ENCODE assay signal across 15 cellular contexts in the genomic region with DNA sequence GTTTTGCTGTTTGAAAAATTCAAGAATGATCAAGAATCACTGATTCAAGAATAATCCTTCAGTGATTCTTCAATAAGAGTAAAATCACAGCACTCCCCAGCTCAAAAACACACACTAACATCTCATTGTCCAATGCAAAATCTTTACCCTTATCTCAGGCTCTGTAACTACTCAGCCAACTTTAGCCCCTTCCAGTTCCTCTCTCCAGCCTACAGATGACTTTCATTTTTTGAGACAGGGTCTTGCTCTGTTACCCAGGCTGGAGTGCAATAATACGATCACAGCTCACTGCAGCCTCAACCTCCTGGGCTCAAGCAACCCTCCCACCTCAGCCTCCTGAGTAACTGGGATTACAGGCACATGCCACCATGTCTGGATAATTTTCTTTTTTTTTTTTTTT. TPM values are rescaled to one million over a fixed set of nuclear protein-coding genes. Genes with fewer than 3 reads are reported as not detected.
DNase-seq lines count a peak whose midpoint lies in the region; ATAC-seq, FAIRE-seq and TF ChIP-seq lines count a peak whose summit lies in the region.
"Had no signal": no experiment of that assay in that cellular context is flagged by ENCODE, and none has a peak within 500 bp of the region (broad histone marks: within the 10 kb centered on the region; RNA-seq: fewer than 3 reads in every experiment).

No MANE protein-coding gene starts in this region.

- no peak for TF ChIP-seq EP300 in suprapubic skin (IDR thresholded peaks at IDR 0.05)

- H3K27ac ChIP-seq in keratinocyte (ENCODE audit: control insufficient read depth, insufficient read depth, low read length), result no peak overlapping the region
- H3K27ac ChIP-seq in suprapubic skin, result peak overlapping the region; percentile 11
- H3K27ac ChIP-seq in substantia nigra (ENCODE audit: low read depth, low read length, poor library complexity, severe bottlenecking), result no peak overlapping the region
- H3K27ac ChIP-seq: colonic mucosa had no signal

- H3K27me3 ChIP-seq in keratinocyte (ENCODE audit: control insufficient read depth, extremely low read depth, insufficient read depth, low read length), result no peaks in the 10 kb centered on the region
- H3K27me3 ChIP-seq in suprapubic skin, result no peaks in the 10 kb centered on the region
- H3K27me3 ChIP-seq: colonic mucosa, sigmoid colon had no signal

- no peaks in the 10 kb centered on the region for H3K9me3 ChIP-seq in keratinocyte (ENCODE audit: control insufficient read depth, low read depth, low read length)
- H3K9me3 ChIP-seq in suprapubic skin, result no peaks in the 10 kb centered on the region
- H3K9me3 ChIP-seq: colonic mucosa, sigmoid colon had no signal

- H3K27me3 Mint-ChIP-seq in activated T-cell treated with anti-CD3 and anti-CD28 coated beads, Interleukin-2, amount 50 U/mL, for 4 hours (ENCODE audit: low read depth), result no peaks in the 10 kb centered on the region
- no peaks in the 10 kb centered on the region for H3K27me3 Mint-ChIP-seq in activated T-helper 1 cell treated with anti-CD3 and anti-CD28 coated beads, Interleukin-12 subunit alpha, Interleukin-12 subunit beta, Interleukin-2, Interleukin-4 antibody, amounts not matched to agents 30 ng/mL and 10 ng/mL and 1 ng/mL, durations not matched to agents 14 hours and 24 hours and 36 hours (ENCODE audit: insufficient read depth)

- peak overlapping the region; percentile 22 for H3K4me2 ChIP-seq in keratinocyte (ENCODE audit: control insufficient read depth, extremely low read depth, insufficient read depth, low read depth, low read length)

- peaks cover 5% of the 10 kb centered on the region for H3K9me1 ChIP-seq in keratinocyte (ENCODE audit: control insufficient read depth, extremely low read depth, insufficient read depth, low read length)

- FAIRE-seq in keratinocyte (lab: Jason Lieb, UNC), result no peak

- intact Hi-C loops in activated T-helper 1 cell treated with anti-CD3 and anti-CD28 coated beads, Interleukin-12 subunit alpha, Interleukin-12 subunit beta, Interleukin-2, Interleukin-4 antibody, amounts not matched to agents 30 ng/mL and 10 ng/mL and 1 ng/mL, durations not matched to agents 14 hours and 24 hours and 36 hours (cut with micrococcal nuclease), result no loop called here

- H3K4me3 ChIP-seq in keratinocyte (ENCODE audit: control insufficient read depth in 2 of 3, extremely low read depth in 1 of 3, insufficient read depth in 2 of 3, low read depth in 1 of 3, low read length in 3 of 3) (no peak overlapping the region), suprapubic skin (no peak overlapping the region)
- H3K4me3 ChIP-seq: colonic mucosa, sigmoid colon had no signal

- peak overlapping the region; percentile 85 for H3K27ac Mint-ChIP-seq in activated T-helper 1 cell treated with anti-CD3 and anti-CD28 coated beads, Interleukin-12 subunit alpha, Interleukin-12 subunit beta, Interleukin-2, Interleukin-4 antibody, amounts not matched to agents 30 ng/mL and 10 ng/mL and 1 ng/mL, durations not matched to agents 14 hours and 24 hours and 36 hours

- no peak overlapping the region for H3K9ac ChIP-seq in keratinocyte (ENCODE audit: control insufficient read depth, extremely low read depth, insufficient read depth, low read length)

- peaks cover 35% of the 10 kb centered on the region for H3K36me3 Mint-ChIP-seq in activated T-cell treated with anti-CD3 and anti-CD28 coated beads, Interleukin-2, amount 50 U/mL, for 4 hours (ENCODE audit: insufficient read depth)
- peaks cover 51% of the 10 kb centered on the region for H3K36me3 Mint-ChIP-seq in activated T-helper 1 cell treated with anti-CD3 and anti-CD28 coated beads, Interleukin-12 subunit alpha, Interleukin-12 subunit beta, Interleukin-2, Interleukin-4 antibody, amounts not matched to agents 30 ng/mL and 10 ng/mL and 1 ng/mL, durations not matched to agents 14 hours and 24 hours and 36 hours (ENCODE audit: low read depth)
- H3K36me3 Mint-ChIP-seq: WTC11 had no signal

- peaks cover 20% of the 10 kb centered on the region for H3K4me1 ChIP-seq in keratinocyte (ENCODE audit: control insufficient read depth, extremely low read depth, insufficient read depth, low read length)
- peaks cover 66% of the 10 kb centered on the region for H3K4me1 ChIP-seq in suprapubic skin

- dilution Hi-C loops in keratinocyte (cut with MboI; ENCODE audit: extremely low pct_ligation_motif_present, low sequenced_read_pairs), result no loop called here

- H2AFZ ChIP-seq in keratinocyte (ENCODE audit: control insufficient read depth, low read length), result no peak overlapping the region

- DNase-seq in activated T-cell treated with anti-CD3 and anti-CD28 coated beads, Interleukin-2, amount 50 U/mL, for 4 hours, result no peak
- no peak for DNase-seq in activated T-cell treated with anti-CD3 and anti-CD28 coated beads, Interleukin-2, amount 50 U/mL, for 1 hour
- DNase-seq in activated T-helper 1 cell treated with anti-CD3 and anti-CD28 coated beads, Interleukin-12 subunit alpha, Interleukin-12 subunit beta, Interleukin-2, Interleukin-4 antibody, amounts not matched to agents 30 ng/mL and 10 ng/mL and 1 ng/mL, durations not matched to agents 14 hours and 24 hours and 36 hours (ENCODE audit: low spot score), result no peak
- DNase-seq in keratinocyte (ENCODE audit: low read depth, low spot score), result no peak
- DNase-seq in suprapubic skin (ENCODE audit: low spot score in 2 of 2), result no peak
- DNase-seq in erythroblast (lab: John Stamatoyannopoulos, UW), result no peak
- DNase-seq in substantia nigra (lab: John Stamatoyannopoulos, UW), result no peak
- DNase-seq: amygdala; colonic mucosa; occipital lobe; sigmoid colon; stimulated activated CD4-positive, alpha-beta T cell treated with anti-CD3 and anti-CD28 coated beads, Interleukin-4, amount 100 ng/mL, for 24 hours had no signal

- H4K20me1 ChIP-seq in keratinocyte (ENCODE audit: control insufficient read depth, extremely low read depth, insufficient read depth, low read length), result peaks cover 6% of the 10 kb centered on the region

- TF ChIP-seq CTCF in keratinocyte (optimal IDR thresholded peaks at IDR 0.05 in 1 of 3, IDR thresholded peaks at IDR 0.05 in 1 of 3, conservative IDR thresholded peaks at IDR 0.05 in 1 of 3; ENCODE audit: extremely low read depth in 1 of 3, insufficient read depth in 2 of 3, low read length in 3 of 3) (no peak), suprapubic skin (IDR thresholded peaks at IDR 0.05) (no peak)

- 89% methylated on average over 1 of the region's 1 CpG for WGBS in suprapubic skin

- H3K36me3 ChIP-seq in keratinocyte (ENCODE audit: control insufficient read depth in 2 of 2, extremely low read depth in 1 of 2, insufficient read depth in 2 of 2, low read length in 2 of 2) (no peaks in the 10 kb centered on the region), suprapubic skin (no peaks in the 10 kb centered on the region)
- H3K36me3 ChIP-seq: colonic mucosa, sigmoid colon had no signal

- TF ChIP-seq POLR2A in suprapubic skin (IDR thresholded peaks at IDR 0.05) (no peak), erythroblast (IDR thresholded peaks at IDR 0.05; ENCODE audit: low read length) (no peak)

- no peak for ATAC-seq in activated T-cell treated with anti-CD3 and anti-CD28 coated beads, Interleukin-2, amount 50 U/mL, for 4 hours
- no peak for ATAC-seq in GM18858 (IDR thresholded peaks at IDR 0.05; ENCODE audit: unreplicated experiment)
- ATAC-seq: HCT116, WTC11 had no signal

- H3K4me3 Mint-ChIP-seq in activated T-cell treated with anti-CD3 and anti-CD28 coated beads, Interleukin-2, amount 50 U/mL, for 4 hours, result peak overlapping the region; percentile 1
- H3K4me3 Mint-ChIP-seq in activated T-helper 1 cell treated with anti-CD3 and anti-CD28 coated beads, Interleukin-12 subunit alpha, Interleukin-12 subunit beta, Interleukin-2, Interleukin-4 antibody, amounts not matched to agents 30 ng/mL and 10 ng/mL and 1 ng/mL, durations not matched to agents 14 hours and 24 hours and 36 hours, result peak overlapping the region; percentile 6
- H3K4me3 Mint-ChIP-seq: WTC11 had no signal

- H3K9me3 Mint-ChIP-seq in activated T-cell treated with anti-CD3 and anti-CD28 coated beads, Interleukin-2, amount 50 U/mL, for 4 hours, result no peaks in the 10 kb centered on the region
- H3K9me3 Mint-ChIP-seq in activated T-helper 1 cell treated with anti-CD3 and anti-CD28 coated beads, Interleukin-12 subunit alpha, Interleukin-12 subunit beta, Interleukin-2, Interleukin-4 antibody, amounts not matched to agents 30 ng/mL and 10 ng/mL and 1 ng/mL, durations not matched to agents 14 hours and 24 hours and 36 hours, result no peaks in the 10 kb centered on the region
- H3K9me3 Mint-ChIP-seq: WTC11 had no signal

- peaks cover 76% of the 10 kb centered on the region for H3K4me1 Mint-ChIP-seq in activated T-cell treated with anti-CD3 and anti-CD28 coated beads, Interleukin-2, amount 50 U/mL, for 4 hours (ENCODE audit: low read depth)
- H3K4me1 Mint-ChIP-seq in activated T-helper 1 cell treated with anti-CD3 and anti-CD28 coated beads, Interleukin-12 subunit alpha, Interleukin-12 subunit beta, Interleukin-2, Interleukin-4 antibody, amounts not matched to agents 30 ng/mL and 10 ng/mL and 1 ng/mL, durations not matched to agents 14 hours and 24 hours and 36 hours (ENCODE audit: low read depth), result peaks cover 77% of the 10 kb centered on the region

- peaks cover 82% of the 10 kb centered on the region for H3K79me2 ChIP-seq in keratinocyte (ENCODE audit: control insufficient read depth, insufficient read depth, low read length)

RNA-seq across cellular contexts. Expression of a gene that starts 25.0 kb away (rescaled TPM):
- total RNA-seq in activated T-cell treated with anti-CD3 and anti-CD28 coated beads, Interleukin-2, amount 50 U/mL, for 4 hours, result 100 to 1,000 TPM; 172 to 175 (median 173) TPM
- 240 and 241 TPM in 2 replicates for total RNA-seq in activated T-helper 1 cell treated with anti-CD3 and anti-CD28 coated beads, Interleukin-12 subunit alpha, Interleukin-12 subunit beta, Interleukin-2, Interleukin-4 antibody, amounts not matched to agents 30 ng/mL and 10 ng/mL and 1 ng/mL, durations not matched to agents 14 hours and 24 hours and 36 hours
- 30.6 to 55.8 TPM (median 37.4 TPM) in 3 replicates for polyA plus RNA-seq in keratinocyte
- 36.5 TPM for polyA plus RNA-seq in keratinocyte (2011; ENCODE audit: low read depth)
- polyA plus RNA-seq in keratinocyte (2011; cell fraction: cytosol; rRNA removed), result 40.0 and 43.3 TPM in 2 replicates
- polyA plus RNA-seq in keratinocyte (2011; cell fraction: nucleus; rRNA removed), result 68.3 and 77.9 TPM in 2 replicates
- polyA plus RNA-seq in keratinocyte (2012; ENCODE audit: low replicate concordance), result 44.6 and 57.8 TPM in 2 replicates
- polyA minus RNA-seq in keratinocyte, result 70.0 to 118 TPM (median 78.5 TPM) in 3 replicates
- 59.5 TPM for polyA minus RNA-seq in keratinocyte (2011; cell fraction: cytosol; rRNA and poly(A)+ RNA removed)
- polyA minus RNA-seq in keratinocyte (2011; cell fraction: nucleus; rRNA and poly(A)+ RNA removed), result 45.8 and 80.0 TPM in 2 replicates
- 100 to 1,000 TPM; 144 to 174 (median 152) TPM for total RNA-seq in suprapubic skin

RNA-seq across cellular contexts. Expression of a gene that starts 59.8 kb away (rescaled TPM):
- total RNA-seq in activated T-cell treated with anti-CD3 and anti-CD28 coated beads, Interleukin-2, amount 50 U/mL, for 4 hours, result 1 to 10 TPM in 1 of 3 donors, under 1 TPM in 2; 0.76 to 1.1 (median 0.92) TPM
- total RNA-seq in activated T-helper 1 cell treated with anti-CD3 and anti-CD28 coated beads, Interleukin-12 subunit alpha, Interleukin-12 subunit beta, Interleukin-2, Interleukin-4 antibody, amounts not matched to agents 30 ng/mL and 10 ng/mL and 1 ng/mL, durations not matched to agents 14 hours and 24 hours and 36 hours, result 0.91 and 0.96 TPM in 2 replicates
- polyA plus RNA-seq in keratinocyte, result 172 to 237 TPM (median 190 TPM) in 3 replicates
- polyA plus RNA-seq in keratinocyte (2011; ENCODE audit: low read depth), result 43.7 TPM
- 134 and 236 TPM in 2 replicates for polyA plus RNA-seq in keratinocyte (2011; cell fraction: cytosol; rRNA removed)
- 203 and 264 TPM in 2 replicates for polyA plus RNA-seq in keratinocyte (2011; cell fraction: nucleus; rRNA removed)
- 65.9 and 369 TPM in 2 replicates for polyA plus RNA-seq in keratinocyte (2012; ENCODE audit: low replicate concordance)
- polyA minus RNA-seq in keratinocyte, result 128 to 158 TPM (median 146 TPM) in 3 replicates
- polyA minus RNA-seq in keratinocyte (2011; cell fraction: cytosol; rRNA and poly(A)+ RNA removed), result 419 TPM
- polyA minus RNA-seq in keratinocyte (2011; cell fraction: nucleus; rRNA and poly(A)+ RNA removed), result 148 and 193 TPM in 2 replicates
- 100 to 1,000 TPM; 153 to 224 (median 182) TPM for total RNA-seq in suprapubic skin

Comparison
In these comparisons a context has a peak if more than half of its experiments do, and no peak if none do; other contexts are left out.
1. RNA of a gene that starts 59.8 kb away (total RNA-seq): 153 to 224 TPM in suprapubic skin; 0.91 to 0.96 TPM in activated T-helper 1 cell treated with anti-CD3 and anti-CD28 coated beads, Interleukin-12 subunit alpha, Interleukin-12 subunit beta, Interleukin-2, Interleukin-4 antibody, amounts not matched to agents 30 ng/mL and 10 ng/mL and 1 ng/mL, durations not matched to agents 14 hours and 24 hours and 36 hours and 0.76 to 1.1 TPM in activated T-cell treated with anti-CD3 and anti-CD28 coated beads, Interleukin-2, amount 50 U/mL, for 4 hours; every median in the first group is over 10 times any median in the second.